ENCODE assay signal across 1 cellular context in the genomic region with DNA sequence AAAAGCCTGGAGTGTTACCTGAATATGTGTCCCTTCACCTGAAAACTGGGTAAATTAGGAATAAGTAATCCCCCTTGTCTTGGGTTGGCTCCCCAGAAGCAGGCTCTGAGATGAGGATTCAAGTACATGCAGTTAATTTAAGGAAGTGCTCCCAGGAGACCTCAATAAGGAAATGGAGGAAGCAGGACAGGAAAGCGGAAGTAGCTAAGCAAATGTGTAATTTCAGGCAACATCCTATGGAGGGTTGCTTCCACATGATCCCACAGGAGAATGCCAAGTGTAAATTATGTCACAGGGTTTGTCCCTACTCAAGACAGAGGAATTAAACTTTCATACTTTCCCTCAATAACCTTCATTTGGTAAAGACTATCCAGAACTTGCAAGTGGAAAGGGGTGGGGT.
TF ChIP-seq lines count a peak whose summit lies in the region.

No MANE protein-coding gene starts in this region.

TF ChIP-seq in K562, 482 proteins besides CTCF, POLR2A, EP300 and RAD21:
- TF ChIP-seq ZNF584 (CRISPR knock-in tag; IDR thresholded peaks at IDR 0.05; ENCODE audit: low read depth) (no peak), ZNF717 (CRISPR knock-in tag; IDR thresholded peaks at IDR 0.05) (no peak), ZNF764 (CRISPR knock-in tag; IDR thresholded peaks at IDR 0.05; ENCODE audit: low read depth) (no peak), SPI1 (IDR thresholded peaks at IDR 0.05; ENCODE audit: borderline replicate concordance, low read depth, low read length) (peak; percentile 41; the same call in 1 of the 2 replicates)
